Comparison of ENCODE assay signal across 17 cellular contexts in genomic region chr16:15608398-15609285, GRCh38. TPM values are rescaled to one million over a fixed set of nuclear protein-coding genes. Genes with fewer than 3 reads are reported as not detected.
DNase-seq lines count a peak whose midpoint lies in the region; ATAC-seq and TF ChIP-seq lines count a peak whose summit lies in the region.
"Had no signal": no experiment of that assay in that cellular context is flagged by ENCODE, and none has a peak within 500 bp of the region (broad histone marks: within the 10 kb centered on the region; RNA-seq: fewer than 3 reads in every experiment).

No MANE protein-coding gene starts in this region.

- no peaks in the 10 kb centered on the region for H3K27me3 Mint-ChIP-seq in activated T-cell treated with anti-CD3 and anti-CD28 coated beads, Interleukin-2, amount 50 U/mL, for 24 hours
- H3K27me3 Mint-ChIP-seq in activated T-cell treated with anti-CD3 and anti-CD28 coated beads, Interleukin-2, amount 50 U/mL, for 72 hours (ENCODE audit: low read depth), result no peaks in the 10 kb centered on the region
- no peaks in the 10 kb centered on the region for H3K27me3 Mint-ChIP-seq in Calu3 (ENCODE audit: unreplicated experiment)

- no peak for DNase-seq in activated T-cell treated with anti-CD3 and anti-CD28 coated beads, Interleukin-2, amount 50 U/mL, for 24 hours
- no peak for DNase-seq in activated T-cell treated with anti-CD3 and anti-CD28 coated beads, Interleukin-2, amount 50 U/mL, for 72 hours
- peak in 1 of 2 experiments; percentile 75 for DNase-seq in PC-9
- peak; percentile 51 for DNase-seq in fibroblast of peridontal ligament (ENCODE audit: extremely low read depth)
- DNase-seq in psoas muscle, result no peak
- DNase-seq in Calu3, result no peak
- DNase-seq in HEK293T (ENCODE audit: extremely low spot score), result no peak
- no peak for DNase-seq in NCI-H1417 (lab: John Stamatoyannopoulos, UW)
- DNase-seq: activated gamma-delta T cell treated with Interleukin-2 at 50 U/mL for 16 hours; GDM1; islet precursor cell; Kasumi-1; OCI-M1; stimulated activated naive CD4-positive, alpha-beta T cell had no signal

- H3F3A ChIP-seq in PC-9 (ENCODE audit: insufficient read depth, low read depth), result peaks cover 33% of the 10 kb centered on the region

- H3K4me3 ChIP-seq in PC-9 (no peak overlapping the region), psoas muscle (no peak overlapping the region)
- H3K4me3 ChIP-seq: HAP-1 had no signal

- 62 to 73% (median 64%) methylated on average over 19 of the region's 19 CpGs for WGBS in psoas muscle, 3 donors

- TF ChIP-seq CTCF in PC-9 (conservative IDR thresholded peaks at IDR 0.05) (no peak; the same call in 1 of the 2 replicates), psoas muscle (IDR thresholded peaks at IDR 0.05) (no peak), Calu3 (IDR thresholded peaks at IDR 0.05; ENCODE audit: unreplicated experiment) (no peak)

- H3K4me2 ChIP-seq in PC-9, result peak overlapping the region; percentile 33; the same call in 1 of the 2 replicates

- H3K4me1 ChIP-seq in PC-9 (replicated peaks; ENCODE audit: insufficient read depth), result peaks cover 46% of the 10 kb centered on the region
- peaks cover 52% of the 10 kb centered on the region for H3K4me1 ChIP-seq in psoas muscle
- H3K4me1 ChIP-seq: HAP-1 had no signal

- H3K4me1 Mint-ChIP-seq in activated T-cell treated with anti-CD3 and anti-CD28 coated beads, Interleukin-2, amount 50 U/mL, for 24 hours (ENCODE audit: low read depth), result peaks cover 18% of the 10 kb centered on the region
- peaks cover 16% of the 10 kb centered on the region for H3K4me1 Mint-ChIP-seq in activated T-cell treated with anti-CD3 and anti-CD28 coated beads, Interleukin-2, amount 50 U/mL, for 72 hours (ENCODE audit: low read depth)
- H3K4me1 Mint-ChIP-seq in Calu3 (ENCODE audit: low read depth, unreplicated experiment), result peaks cover 4% of the 10 kb centered on the region
- H3K4me1 Mint-ChIP-seq: neural crest cell had no signal

- H3K79me2 ChIP-seq in PC-9 (ENCODE audit: low read depth), result no peaks in the 10 kb centered on the region

- peaks cover 95% of the 10 kb centered on the region for H3K36me3 Mint-ChIP-seq in activated T-cell treated with anti-CD3 and anti-CD28 coated beads, Interleukin-2, amount 50 U/mL, for 24 hours (ENCODE audit: low read depth)
- H3K36me3 Mint-ChIP-seq in activated T-cell treated with anti-CD3 and anti-CD28 coated beads, Interleukin-2, amount 50 U/mL, for 72 hours (ENCODE audit: insufficient read depth in 2 of 2), result peaks cover 11 to 50% of the 10 kb centered on the region in 2 donors
- peaks cover 36% of the 10 kb centered on the region for H3K36me3 Mint-ChIP-seq in Calu3 (ENCODE audit: insufficient read depth, unreplicated experiment)

- ATAC-seq in activated T-cell treated with anti-CD3 and anti-CD28 coated beads, Interleukin-2, amount 50 U/mL, for 72 hours (replicated peaks in 1 of 2), result no peak
- peak; percentile 59 to 73 (median 64) for ATAC-seq in psoas muscle

- no peak overlapping the region for H3K4me3 Mint-ChIP-seq in activated T-cell treated with anti-CD3 and anti-CD28 coated beads, Interleukin-2, amount 50 U/mL, for 24 hours
- H3K4me3 Mint-ChIP-seq in activated T-cell treated with anti-CD3 and anti-CD28 coated beads, Interleukin-2, amount 50 U/mL, for 72 hours, result no peak overlapping the region
- H3K4me3 Mint-ChIP-seq in Calu3 (ENCODE audit: low read depth, unreplicated experiment), result no peak overlapping the region
- H3K4me3 Mint-ChIP-seq: neural crest cell; T-helper 2 cell treated with Interferon-gamma antibody and Interleukin-4, amounts not matched to agents 5 μg/mL and 100 μg/mL, for 36 hours had no signal

- no peaks in the 10 kb centered on the region for H3K27me3 ChIP-seq in PC-9 (ENCODE audit: insufficient read depth, low read depth)
- H3K27me3 ChIP-seq in psoas muscle (ENCODE audit: insufficient read depth in 3 of 3, low read length in 2 of 3), result no peaks in the 10 kb centered on the region

- H3K9me3 ChIP-seq in PC-9 (ENCODE audit: insufficient read depth, low read depth) (no peaks in the 10 kb centered on the region; the same call in 1 of the 2 replicates), psoas muscle (no peaks in the 10 kb centered on the region)
- H3K9me3 ChIP-seq: HAP-1 had no signal

- no peaks in the 10 kb centered on the region for H3K9me2 ChIP-seq in PC-9 (ENCODE audit: insufficient read depth)

- CTCF ChIA-PET in PC-9 (lab: Charles Lee) (interaction anchor here (0.5 kb wide), 1 partner anchor 567 kb away, joined by 8 read pairs; no protein-coding TSS in a partner anchor), Calu3 (lab: Charles Lee) (no interaction called here), HEK293T (lab: Yijun Ruan, JAX) (no interaction called here)

- no peaks in the 10 kb centered on the region for H4K20me1 ChIP-seq in PC-9 (ENCODE audit: insufficient read depth)

- POLR2A ChIA-PET in PC-9 (lab: Charles Lee; ENCODE audit: unreplicated experiment), result no interaction called here
- POLR2A ChIA-PET in HEK293T (lab: Yijun Ruan, JAX), result no interaction called here

- BruUV-seq in PC-9 (replicated peaks; lab: Mats Ljungman, UMichigan) (no TSS peak), Calu3 (replicated peaks; lab: Mats Ljungman, UMichigan) (no TSS peak)

- intact Hi-C loops in PC-9 (cut with micrococcal nuclease; ENCODE audit: unreplicated experiment), result no loop called here
- intact Hi-C loops in psoas muscle (cut with DNase I), result loop anchor here (5.0 kb wide), 2 partner anchors 46 to 86 kb away; no protein-coding TSS in a partner anchor
- intact Hi-C loops in Calu3 (cut with micrococcal nuclease; ENCODE audit: unreplicated experiment), result no loop called here

- H3K27ac Mint-ChIP-seq in activated T-cell treated with anti-CD3 and anti-CD28 coated beads, Interleukin-2, amount 50 U/mL, for 24 hours, result peak overlapping the region; percentile 30
- no peak overlapping the region for H3K27ac Mint-ChIP-seq in activated T-cell treated with anti-CD3 and anti-CD28 coated beads, Interleukin-2, amount 50 U/mL, for 72 hours
- H3K27ac Mint-ChIP-seq in Calu3 (ENCODE audit: unreplicated experiment), result no peak overlapping the region
- H3K27ac Mint-ChIP-seq: T-helper 2 cell treated with Interferon-gamma antibody and Interleukin-4, amounts not matched to agents 5 μg/mL and 100 μg/mL, for 36 hours had no signal

- no peaks in the 10 kb centered on the region for H3K9me3 Mint-ChIP-seq in activated T-cell treated with anti-CD3 and anti-CD28 coated beads, Interleukin-2, amount 50 U/mL, for 24 hours
- no peaks in the 10 kb centered on the region for H3K9me3 Mint-ChIP-seq in activated T-cell treated with anti-CD3 and anti-CD28 coated beads, Interleukin-2, amount 50 U/mL, for 72 hours
- no peaks in the 10 kb centered on the region for H3K9me3 Mint-ChIP-seq in Calu3 (ENCODE audit: low read depth, unreplicated experiment)
- H3K9me3 Mint-ChIP-seq: neural crest cell; T-helper 2 cell treated with Interferon-gamma antibody and Interleukin-4, amounts not matched to agents 5 μg/mL and 100 μg/mL, for 36 hours had no signal

- no peak overlapping the region for H2AFZ ChIP-seq in PC-9

- H3K36me3 ChIP-seq in PC-9 (ENCODE audit: low read depth) (peaks cover 64% of the 10 kb centered on the region), psoas muscle (ENCODE audit: insufficient read depth in 1 of 2, low read depth in 1 of 2) (peaks cover 2 to 88% of the 10 kb centered on the region in 2 donors)

- H3K27ac ChIP-seq in PC-9, result peak overlapping the region; percentile 60
- H3K27ac ChIP-seq in psoas muscle, result peak overlapping the region; percentile 78

TF ChIP-seq in HEK293T, 16 proteins besides CTCF, POLR2A, EP300 and RAD21:
- TF ChIP-seq LEF1 (IDR thresholded peaks at IDR 0.05; ENCODE audit: borderline replicate concordance), result no peak
- no peak for TF ChIP-seq SP1 (IDR thresholded peaks at IDR 0.05)
- TF ChIP-seq FOXK2 (IDR thresholded peaks at IDR 0.05), result no peak
- TF ChIP-seq NFRKB (IDR thresholded peaks at IDR 0.05), result no peak
- TF ChIP-seq ELF4 (IDR thresholded peaks at IDR 0.05), result no peak
- no peak for TF ChIP-seq CTBP1 (IDR thresholded peaks at IDR 0.05; ENCODE audit: borderline replicate concordance)
- no peak for TF ChIP-seq TARDBP (IDR thresholded peaks at IDR 0.05)
- TF ChIP-seq BHLHE40 (IDR thresholded peaks at IDR 0.05; ENCODE audit: borderline replicate concordance), result no peak
- no peak for TF ChIP-seq HDGF (IDR thresholded peaks at IDR 0.05; ENCODE audit: borderline replicate concordance)
- no peak for TF ChIP-seq PKNOX1 (IDR thresholded peaks at IDR 0.05)
- no peak for TF ChIP-seq ARNT (IDR thresholded peaks at IDR 0.05)
- no peak for TF ChIP-seq L3MBTL2 (conservative IDR thresholded peaks at IDR 0.05)
- TF ChIP-seq ZNF384 (IDR thresholded peaks at IDR 0.05), result no peak
- TF ChIP-seq FOXA1 (IDR thresholded peaks at IDR 0.05), result no peak
- TF ChIP-seq SUZ12 (IDR thresholded peaks at IDR 0.05), result no peak
- no peak for TF ChIP-seq FOXM1 (IDR thresholded peaks at IDR 0.05; ENCODE audit: borderline replicate concordance)
TF ChIP-seq in HEK293T: peak in this region for 0.

RNA-seq across cellular contexts. Expression of gene MARF1, which starts 34.3 kb away (rescaled TPM):
- 10 to 100 TPM; 74.3 TPM for total RNA-seq in activated T-cell treated with anti-CD3 and anti-CD28 coated beads, Interleukin-2, amount 50 U/mL, for 72 hours
- total RNA-seq in PC-9 (2021) (68.1 and 69.4 TPM in 2 replicates), psoas muscle (10 to 100 TPM; 41.7 to 91.5 (median 51.3) TPM), Calu3 (2022) (57.6 and 61.3 TPM in 2 replicates)
- 10 to 100 TPM; 13.4 to 35.1 (median 17.0) TPM for polyA plus RNA-seq in psoas muscle

RNA-seq across cellular contexts. Expression of gene NDE1, which starts 41.4 kb away (rescaled TPM):
- 100 to 1,000 TPM; 106 to 122 TPM for total RNA-seq in activated T-cell treated with anti-CD3 and anti-CD28 coated beads, Interleukin-2, amount 50 U/mL, for 72 hours
- 114 and 119 TPM in 2 replicates for total RNA-seq in PC-9 (2021)
- total RNA-seq in psoas muscle, result 10 to 100 TPM in 3 of 4 donors, 1 to 10 TPM in 1; 7.9 to 17.0 (median 11.5) TPM
- polyA plus RNA-seq in psoas muscle, result 10 to 100 TPM in 1 of 3 donors, 1 to 10 TPM in 2; 6.6 to 14.6 (median 7.3) TPM
- 66.0 and 71.1 TPM in 2 replicates for total RNA-seq in Calu3 (2022)

Comparison
In these comparisons a context has a peak if more than half of its experiments do, and no peak if none do; other contexts are left out.
1. ATAC-seq: peak in psoas muscle (4 of 4); none in activated T-cell treated with anti-CD3 and anti-CD28 coated beads, Interleukin-2, amount 50 U/mL, for 72 hours (0 of 2).
2. intact Hi-C loops: an anchor here in psoas muscle (5.0 kb wide); none called in PC-9 and Calu3.